Comparison of ENCODE assay signal across 22 cellular contexts in the genomic region with DNA sequence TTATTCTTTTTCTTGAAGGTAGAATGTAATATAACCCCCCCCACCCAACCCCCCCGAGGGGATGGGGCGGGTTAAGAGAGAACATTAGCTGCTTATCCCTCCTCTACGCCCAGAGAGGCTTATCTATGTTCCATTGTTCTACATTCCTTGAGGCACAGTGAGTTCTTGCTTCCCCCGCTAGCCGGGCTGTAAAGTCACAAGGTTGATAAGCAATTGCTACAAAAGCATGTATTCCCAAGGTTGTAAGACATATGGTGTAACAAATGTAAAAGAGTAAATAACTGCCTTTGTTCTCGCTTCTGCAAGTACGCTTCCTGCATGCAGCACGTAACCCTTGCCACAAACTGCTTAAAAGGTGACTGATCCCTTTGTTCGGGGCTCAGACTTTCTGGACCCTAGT. TPM values are rescaled to one million over a fixed set of nuclear protein-coding genes. Genes with fewer than 3 reads are reported as not detected.
DNase-seq lines count a peak whose midpoint lies in the region; ATAC-seq and TF ChIP-seq lines count a peak whose summit lies in the region.
"Had no signal": no experiment of that assay in that cellular context is flagged by ENCODE, and none has a peak within 500 bp of the region (broad histone marks: within the 10 kb centered on the region; RNA-seq: fewer than 3 reads in every experiment).

No MANE protein-coding gene starts in this region.

- WGBS in stomach, 5 donors, result 19 to 35% (median 24%) methylated on average over 9 of the region's 9 CpGs

- intact Hi-C loops in colonic mucosa (cut with DNase I), result no loop called here
- intact Hi-C loops in stomach (cut with DNase I; ENCODE audit: low total_unique reads), result no loop called here

- no peaks in the 10 kb centered on the region for H3K4me1 ChIP-seq in colonic mucosa
- no peaks in the 10 kb centered on the region for H3K4me1 ChIP-seq in stomach
- H3K4me1 ChIP-seq: gastroesophageal sphincter had no signal

- no peaks in the 10 kb centered on the region for H3K9me3 ChIP-seq in colonic mucosa
- no peaks in the 10 kb centered on the region for H3K9me3 ChIP-seq in stomach
- H3K9me3 ChIP-seq: gastroesophageal sphincter, thoracic aorta had no signal

- H3K27ac ChIP-seq in colonic mucosa (no peak overlapping the region), stomach (peak overlapping the region in 1 of 5 donors; percentile 52)
- H3K27ac ChIP-seq: gastroesophageal sphincter, skin epidermis, thoracic aorta had no signal

- TF ChIP-seq POLR2A in stomach (IDR thresholded peaks at IDR 0.05), result no peak

- no peak overlapping the region for H3K9ac ChIP-seq in colonic mucosa (ENCODE audit: low read depth in 2 of 2, low read length in 2 of 2)

- no peaks in the 10 kb centered on the region for H3K36me3 ChIP-seq in colonic mucosa
- H3K36me3 ChIP-seq in stomach, result no peaks in the 10 kb centered on the region
- H3K36me3 ChIP-seq: gastroesophageal sphincter, thoracic aorta had no signal

- DNase-seq in NCI-H82 treated with DMSO at 0.1 percent for 48 hours (lab: John Stamatoyannopoulos, UW; ENCODE audit: unreplicated experiment) (peak; percentile 27), colonic mucosa (peak; percentile 31), left kidney (ENCODE audit: low read depth, low spot score) (peak; percentile 2), stomach (peak; percentile 31), NCI-H2081 (lab: John Stamatoyannopoulos, UW) (no peak), putamen (ENCODE audit: low spot score) (no peak)
- DNase-seq: activated CD4-positive, alpha-beta memory T cell treated with anti-CD3 and anti-CD28 coated beads for 36 hours; activated naive CD8-positive, alpha-beta T cell treated with anti-CD3 and anti-CD28 coated beads for 36 hours; activated T-cell treated with anti-CD3 and anti-CD28 coated beads, Interleukin-2, amount 50 U/mL, for 48 hours; central memory CD4-positive, alpha-beta T cell; DMS53; immature natural killer cell; MM.1S; NCI-H1930; NCI-H774; occipital lobe; RPMI8226 had no signal

- no peak for ATAC-seq in HG03159 (IDR thresholded peaks at IDR 0.05; ENCODE audit: unreplicated experiment)
- ATAC-seq: gastroesophageal sphincter had no signal

- H3K4me3 ChIP-seq in colonic mucosa (no peak overlapping the region), stomach (no peak overlapping the region)
- H3K4me3 ChIP-seq: gastroesophageal sphincter, skin epidermis, thoracic aorta had no signal

- no peak for TF ChIP-seq CTCF in colonic mucosa (IDR thresholded peaks at IDR 0.05)
- TF ChIP-seq CTCF in stomach (IDR thresholded peaks at IDR 0.05), result no peak

- no peak for TF ChIP-seq EP300 in stomach (IDR thresholded peaks at IDR 0.05)

- H3K27me3 ChIP-seq in colonic mucosa, result no peaks in the 10 kb centered on the region
- H3K27me3 ChIP-seq in stomach, result no peaks in the 10 kb centered on the region
- H3K27me3 ChIP-seq: gastroesophageal sphincter had no signal

RNA-seq across cellular contexts. Expression of a gene that starts 8.2 kb away (rescaled TPM):
- total RNA-seq in colonic mucosa (not detected), stomach (not detected)
- not detected for polyA plus RNA-seq in stomach
- total RNA-seq: activated CD4-positive, alpha-beta memory T cell treated with anti-CD3 and anti-CD28 coated beads for 36 hours; activated naive CD8-positive, alpha-beta T cell treated with anti-CD3 and anti-CD28 coated beads for 36 hours; occipital lobe; thoracic aorta had no signal
- polyA plus RNA-seq: BJ, immature natural killer cell had no signal

Comparison
In these comparisons a context has a peak if more than half of its experiments do, and no peak if none do; other contexts are left out.
1. DNase-seq: peak in NCI-H82 treated with DMSO at 0.1 percent for 48 hours (single experiment), colonic mucosa (single experiment), left kidney (single experiment) and stomach (single experiment); none in NCI-H2081 (0 of 2) and putamen (single experiment).